9 cellular contexts compared by ENCODE assay signal in genomic region chr11:130448039-130448415, GRCh38. TPM values are rescaled to one million over a fixed set of nuclear protein-coding genes. Genes with fewer than 3 reads are reported as not detected.
DNase-seq lines count a peak whose midpoint lies in the region; ATAC-seq and TF ChIP-seq lines count a peak whose summit lies in the region.
"Had no signal": no experiment of that assay in that cellular context is flagged by ENCODE, and none has a peak within 500 bp of the region (broad histone marks: within the 10 kb centered on the region; RNA-seq: fewer than 3 reads in every experiment).

No MANE protein-coding gene starts in this region.

- H3K4me2 ChIP-seq in mammary epithelial cell (ENCODE audit: insufficient read depth, low read depth, low read length) = peak overlapping the region; percentile 96

- H3K27ac Mint-ChIP-seq in activated T-cell treated with anti-CD3 and anti-CD28 coated beads, Interleukin-2, amount 50 U/mL, for 72 hours = no peak overlapping the region
- H3K27ac Mint-ChIP-seq in type B pancreatic cell = no peak overlapping the region

- intact Hi-C loops in mammary epithelial cell (cut with micrococcal nuclease) = loop anchor here (5.0 kb wide), 1 partner anchor 104 kb away; no protein-coding TSS in a partner anchor

- no peak for TF ChIP-seq CTCF in mammary epithelial cell (conservative IDR thresholded peaks at IDR 0.05 in 1 of 2, IDR thresholded peaks at IDR 0.05 in 1 of 2; ENCODE audit: extremely low read depth in 1 of 2, insufficient read depth in 1 of 2, low read depth in 1 of 2, low read length in 2 of 2)
- no peak for TF ChIP-seq CTCF in type B pancreatic cell (conservative IDR thresholded peaks at IDR 0.05)

- H3K4me3 ChIP-seq in mammary epithelial cell (replicated peaks in 1 of 3; ENCODE audit: insufficient read depth in 1 of 3, low read depth in 2 of 3, low read length in 3 of 3) = peak overlapping the region; percentile 40 to 62 (median 53)
- H3K4me3 ChIP-seq in mesodermal cell (ENCODE audit: extremely low read depth, insufficient read depth, low read length, poor library complexity, severe bottlenecking) = peak overlapping the region; percentile 55

- ATAC-seq in activated T-cell treated with anti-CD3 and anti-CD28 coated beads, Interleukin-2, amount 50 U/mL, for 72 hours (replicated peaks in 1 of 2) = no peak
- no peak for ATAC-seq in activated T-cell treated with anti-CD3 and anti-CD28 coated beads, Interleukin-2, amount 50 U/mL, for 4 hours
- ATAC-seq in GM18511 (IDR thresholded peaks at IDR 0.05; ENCODE audit: unreplicated experiment) (no peak), GM19023 (IDR thresholded peaks at IDR 0.05; ENCODE audit: unreplicated experiment) (no peak)

- no peak overlapping the region for H3K9ac ChIP-seq in mammary epithelial cell (ENCODE audit: insufficient read depth, low read length)

- no peaks in the 10 kb centered on the region for H4K20me1 ChIP-seq in mammary epithelial cell (ENCODE audit: insufficient read depth, low read length)

- in situ Hi-C loops in mammary epithelial cell (cut with MboI; ENCODE audit: low sequenced_read_pairs in 2 of 2) = no loop called here

- no peaks in the 10 kb centered on the region for H3K36me3 Mint-ChIP-seq in activated T-cell treated with anti-CD3 and anti-CD28 coated beads, Interleukin-2, amount 50 U/mL, for 72 hours (ENCODE audit: insufficient read depth in 2 of 2)
- no peaks in the 10 kb centered on the region for H3K36me3 Mint-ChIP-seq in activated T-cell treated with anti-CD3 and anti-CD28 coated beads, Interleukin-2, amount 50 U/mL, for 4 hours (ENCODE audit: insufficient read depth)
- peaks cover 8% of the 10 kb centered on the region for H3K36me3 Mint-ChIP-seq in type B pancreatic cell

- 3% methylated on average over 11 of the region's 11 CpGs for WGBS in mammary epithelial cell (ENCODE audit: low coverage, missing lambda C conversion rate)
- WGBS in mesodermal cell (ENCODE audit: insufficient coverage in 2 of 2), 2 experiments = 1 to 5% methylated on average over 7 to 8 of the region's 11 CpGs

- peak overlapping the region; percentile 70 for H3K4me3 Mint-ChIP-seq in activated T-cell treated with anti-CD3 and anti-CD28 coated beads, Interleukin-2, amount 50 U/mL, for 72 hours
- H3K4me3 Mint-ChIP-seq in activated T-cell treated with anti-CD3 and anti-CD28 coated beads, Interleukin-2, amount 50 U/mL, for 4 hours = no peak overlapping the region
- peak overlapping the region; percentile 97 for H3K4me3 Mint-ChIP-seq in type B pancreatic cell

- CTCF ChIA-PET in mammary epithelial cell (lab: Charles Lee; ENCODE audit: low non-redundant PET) = interaction anchor here (0.6 kb wide), 1 partner anchor 398 kb away, joined by 3 read pairs; no protein-coding TSS in a partner anchor

- peaks cover 28% of the 10 kb centered on the region for H3K27me3 Mint-ChIP-seq in activated T-cell treated with anti-CD3 and anti-CD28 coated beads, Interleukin-2, amount 50 U/mL, for 72 hours (ENCODE audit: low read depth)
- H3K27me3 Mint-ChIP-seq in activated T-cell treated with anti-CD3 and anti-CD28 coated beads, Interleukin-2, amount 50 U/mL, for 4 hours (ENCODE audit: low read depth) = peaks cover 47% of the 10 kb centered on the region
- H3K27me3 Mint-ChIP-seq in type B pancreatic cell = peaks cover 53% of the 10 kb centered on the region

- no peak for DNase-seq in activated T-cell treated with anti-CD3 and anti-CD28 coated beads, Interleukin-2, amount 50 U/mL, for 72 hours
- no peak for DNase-seq in activated T-cell treated with anti-CD3 and anti-CD28 coated beads, Interleukin-2, amount 50 U/mL, for 4 hours
- no peak for DNase-seq in mammary epithelial cell
- DNase-seq in type B pancreatic cell (ENCODE audit: extremely low spot score, unreplicated experiment) = no peak
- DNase-seq in GM19240 (ENCODE audit: insufficient read length, low spot score) = no peak

- H3K4me1 ChIP-seq in mammary epithelial cell (ENCODE audit: insufficient read depth, low read length) = peaks cover 17% of the 10 kb centered on the region
- peaks cover 15% of the 10 kb centered on the region for H3K4me1 ChIP-seq in mesodermal cell (ENCODE audit: control insufficient read depth, insufficient read depth, low read length, poor library complexity, severe bottlenecking)

- H3K27ac ChIP-seq in mammary epithelial cell (ENCODE audit: insufficient read depth, low read depth, low read length) (no peak overlapping the region), mesodermal cell (ENCODE audit: low read depth, low read length, severe bottlenecking) (no peak overlapping the region)

- H3K9me3 ChIP-seq in mammary epithelial cell (replicated peaks; ENCODE audit: insufficient read depth, low read length) (no peaks in the 10 kb centered on the region), mesodermal cell (ENCODE audit: control insufficient read depth, low read length) (no peaks in the 10 kb centered on the region)

- H2AFZ ChIP-seq in mammary epithelial cell (ENCODE audit: low read depth, low read length) = peak overlapping the region; percentile 86

- no peaks in the 10 kb centered on the region for H3K27me3 ChIP-seq in mammary epithelial cell (ENCODE audit: insufficient read depth, low read length)

- dilution Hi-C loops in mammary epithelial cell (cut with HindIII; ENCODE audit: low sequenced_read_pairs) = no loop called here

- H3K36me3 ChIP-seq in mammary epithelial cell (ENCODE audit: insufficient read depth, low read length) (no peaks in the 10 kb centered on the region), mesodermal cell (ENCODE audit: control insufficient read depth, insufficient read depth, low read length) (no peaks in the 10 kb centered on the region)

- BruUV-seq in mammary epithelial cell (replicated peaks; lab: Mats Ljungman, UMichigan) = no TSS peak

- H3K4me1 Mint-ChIP-seq in activated T-cell treated with anti-CD3 and anti-CD28 coated beads, Interleukin-2, amount 50 U/mL, for 72 hours (ENCODE audit: low read depth) = peaks cover 4% of the 10 kb centered on the region
- H3K4me1 Mint-ChIP-seq in activated T-cell treated with anti-CD3 and anti-CD28 coated beads, Interleukin-2, amount 50 U/mL, for 4 hours (ENCODE audit: low read depth) = peaks cover 5% of the 10 kb centered on the region
- H3K4me1 Mint-ChIP-seq in type B pancreatic cell (ENCODE audit: unreplicated experiment) = peaks cover 7% of the 10 kb centered on the region

- H3K79me2 ChIP-seq in mammary epithelial cell (ENCODE audit: insufficient read depth, low read length) = no peaks in the 10 kb centered on the region

- no peaks in the 10 kb centered on the region for H3K9me3 Mint-ChIP-seq in activated T-cell treated with anti-CD3 and anti-CD28 coated beads, Interleukin-2, amount 50 U/mL, for 72 hours
- H3K9me3 Mint-ChIP-seq in activated T-cell treated with anti-CD3 and anti-CD28 coated beads, Interleukin-2, amount 50 U/mL, for 4 hours = no peaks in the 10 kb centered on the region
- H3K9me3 Mint-ChIP-seq in type B pancreatic cell = no peaks in the 10 kb centered on the region

RNA-seq across cellular contexts. Expression of gene ADAMTS15, which starts 0.4 kb away (rescaled TPM):
- under 1 TPM; 0.05 to 0.07 TPM for total RNA-seq in activated T-cell treated with anti-CD3 and anti-CD28 coated beads, Interleukin-2, amount 50 U/mL, for 72 hours
- not detected for total RNA-seq in activated T-cell treated with anti-CD3 and anti-CD28 coated beads, Interleukin-2, amount 50 U/mL, for 4 hours
- total RNA-seq in mammary epithelial cell (10 to 100 TPM in 1 of 2 donors, 1 to 10 TPM in 1; 2.4 to 16.5 TPM), type B pancreatic cell (ENCODE audit: low replicate concordance) (2.3 and 22.0 TPM in 2 replicates)
- polyA plus RNA-seq in mammary epithelial cell = 0.79 TPM
- 1.1 TPM for polyA minus RNA-seq in mammary epithelial cell
- polyA plus RNA-seq in mesodermal cell (2013, experiment 1 of 2) = 4.4 TPM
- 4.1 TPM for polyA plus RNA-seq in mesodermal cell (2013, experiment 2 of 2)

RNA-seq across cellular contexts. Expression of gene ADAMTS8, which starts 19.6 kb away (rescaled TPM):
- not detected for total RNA-seq in activated T-cell treated with anti-CD3 and anti-CD28 coated beads, Interleukin-2, amount 50 U/mL, for 72 hours
- total RNA-seq in activated T-cell treated with anti-CD3 and anti-CD28 coated beads, Interleukin-2, amount 50 U/mL, for 4 hours = under 1 TPM in 1 of 3 donors, not detected in 2; 0.08 TPM
- under 1 TPM in 1 of 2 donors, not detected in 1; 0.17 TPM for total RNA-seq in mammary epithelial cell
- not detected for polyA plus RNA-seq in mammary epithelial cell
- not detected for polyA minus RNA-seq in mammary epithelial cell
- polyA plus RNA-seq in mesodermal cell (2013, experiment 1 of 2) = 0.18 TPM
- polyA plus RNA-seq in mesodermal cell (2013, experiment 2 of 2) = not detected
- total RNA-seq in type B pancreatic cell (ENCODE audit: low replicate concordance) = 0.10 and 4.8 TPM in 2 replicates
- total RNA-seq: glomerular endothelial cell had no signal
